ENCODE assay signal across 9 cellular contexts in the genomic region with DNA sequence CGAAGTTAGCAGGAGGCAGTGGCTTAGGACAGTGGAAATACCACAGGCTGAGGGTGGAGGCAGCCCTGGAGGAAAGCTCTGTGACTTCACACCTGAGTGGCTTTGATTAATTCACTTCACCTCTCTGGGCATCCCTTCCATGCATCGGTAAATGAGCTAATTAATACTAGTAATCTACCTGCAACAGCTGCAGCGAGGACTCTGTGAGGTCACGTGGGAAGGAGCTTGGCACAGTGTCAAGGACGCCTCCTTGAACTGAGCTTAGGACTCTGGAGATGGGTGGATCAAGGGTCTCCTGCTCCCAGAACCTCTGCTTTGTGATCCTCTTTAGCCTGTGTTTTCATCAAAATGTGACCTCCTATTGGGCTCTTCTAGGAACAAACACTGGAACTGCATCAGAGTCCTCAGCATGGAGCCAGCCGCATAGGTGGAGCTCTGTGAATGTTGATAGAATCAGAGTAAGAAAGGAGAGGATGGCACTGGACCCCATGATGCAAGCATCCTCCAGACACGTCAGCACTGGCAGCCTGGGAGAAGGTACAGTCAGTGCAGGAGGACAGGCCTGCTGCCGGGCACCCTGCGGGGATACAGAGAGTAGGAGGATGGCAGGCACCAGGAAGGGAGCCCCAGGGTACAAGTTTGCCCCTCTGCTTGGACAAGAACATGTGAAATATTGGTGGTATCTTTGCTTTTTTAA.
DNase-seq lines count a peak whose midpoint lies in the region; ATAC-seq and TF ChIP-seq lines count a peak whose summit lies in the region.
"Had no signal": no experiment of that assay in that cellular context is flagged by ENCODE, and none has a peak within 500 bp of the region (broad histone marks: within the 10 kb centered on the region; RNA-seq: fewer than 3 reads in every experiment).

No MANE protein-coding gene starts in this region.

- H3K4me1 Mint-ChIP-seq in stimulated activated memory B cell treated with anti-CD40 and anti-IgM and Interleukin-4, amounts not matched to agents 10 μg/mL and 1 μg/mL and 100 μg/mL, for 72 hours, result peaks cover 31% of the 10 kb centered on the region
- H3K4me1 Mint-ChIP-seq in activated naive CD8-positive, alpha-beta T cell treated with anti-CD3 and anti-CD28 coated beads, Interleukin-2, amount 50 U/mL, for 24 hours, result no peaks in the 10 kb centered on the region

- peak; percentile 35 for DNase-seq in NCI-H1092 treated with DMSO at 0.1 percent for 48 hours (lab: John Stamatoyannopoulos, UW)
- no peak for DNase-seq in astrocyte of the cerebellum (ENCODE audit: low read depth)
- no peak for DNase-seq in effector CD4-positive, alpha-beta T cell
- DNase-seq in activated gamma-delta T cell (lab: John Stamatoyannopoulos, UW), result no peak
- no peak for DNase-seq in activated naive CD8-positive, alpha-beta T cell treated with anti-CD3 and anti-CD28 coated beads, Interleukin-2, amount 50 U/mL, for 24 hours
- no peak for DNase-seq in HUDEP-2 (lab: John Stamatoyannopoulos, UW; ENCODE audit: unreplicated experiment in 76 of 76)

- peak overlapping the region; percentile 91 for H3K27ac ChIP-seq in layer of hippocampus (ENCODE audit: low read depth, low read length)
- H3K27ac ChIP-seq: PC-9 had no signal

- H3K36me3 Mint-ChIP-seq in stimulated activated memory B cell treated with anti-CD40 and anti-IgM and Interleukin-4, amounts not matched to agents 10 μg/mL and 1 μg/mL and 100 μg/mL, for 72 hours, result peaks cover 8% of the 10 kb centered on the region
- no peaks in the 10 kb centered on the region for H3K36me3 Mint-ChIP-seq in activated naive CD8-positive, alpha-beta T cell treated with anti-CD3 and anti-CD28 coated beads, Interleukin-2, amount 50 U/mL, for 24 hours (ENCODE audit: low read depth)

- H3K27ac Mint-ChIP-seq in stimulated activated memory B cell treated with anti-CD40 and anti-IgM and Interleukin-4, amounts not matched to agents 10 μg/mL and 1 μg/mL and 100 μg/mL, for 72 hours, result peak overlapping the region; percentile 67
- no peak overlapping the region for H3K27ac Mint-ChIP-seq in activated naive CD8-positive, alpha-beta T cell treated with anti-CD3 and anti-CD28 coated beads, Interleukin-2, amount 50 U/mL, for 24 hours

- H3K9me3 Mint-ChIP-seq in stimulated activated memory B cell treated with anti-CD40 and anti-IgM and Interleukin-4, amounts not matched to agents 10 μg/mL and 1 μg/mL and 100 μg/mL, for 72 hours, result no peaks in the 10 kb centered on the region
- no peaks in the 10 kb centered on the region for H3K9me3 Mint-ChIP-seq in activated naive CD8-positive, alpha-beta T cell treated with anti-CD3 and anti-CD28 coated beads, Interleukin-2, amount 50 U/mL, for 24 hours

- in situ Hi-C loops in astrocyte of the cerebellum (cut with HindIII; ENCODE audit: low sequenced_read_pairs), result no loop called here

- H3K4me3 ChIP-seq in astrocyte of the cerebellum (ENCODE audit: low read depth, low read length), result peak overlapping the region; percentile 56
- H3K4me3 ChIP-seq: PC-9 had no signal

- no peak for ATAC-seq in stimulated activated memory B cell treated with anti-CD40 and anti-IgM and Interleukin-4, amounts not matched to agents 10 μg/mL and 1 μg/mL and 100 μg/mL, for 72 hours
- no peak for ATAC-seq in activated naive CD8-positive, alpha-beta T cell treated with anti-CD3 and anti-CD28 coated beads, Interleukin-2, amount 50 U/mL, for 24 hours

- no peaks in the 10 kb centered on the region for H3K27me3 ChIP-seq in layer of hippocampus (ENCODE audit: control insufficient read depth, insufficient read depth, low read length)

- no peak for TF ChIP-seq CTCF in astrocyte of the cerebellum (IDR thresholded peaks at IDR 0.05; ENCODE audit: low read depth, low read length, missing control alignments)

- peak overlapping the region; percentile 65 for H3K4me3 Mint-ChIP-seq in stimulated activated memory B cell treated with anti-CD40 and anti-IgM and Interleukin-4, amounts not matched to agents 10 μg/mL and 1 μg/mL and 100 μg/mL, for 72 hours
- H3K4me3 Mint-ChIP-seq in activated naive CD8-positive, alpha-beta T cell treated with anti-CD3 and anti-CD28 coated beads, Interleukin-2, amount 50 U/mL, for 24 hours, result no peak overlapping the region

- peaks cover 24% of the 10 kb centered on the region for H3K27me3 Mint-ChIP-seq in stimulated activated memory B cell treated with anti-CD40 and anti-IgM and Interleukin-4, amounts not matched to agents 10 μg/mL and 1 μg/mL and 100 μg/mL, for 72 hours
- peaks cover 33% of the 10 kb centered on the region for H3K27me3 Mint-ChIP-seq in activated naive CD8-positive, alpha-beta T cell treated with anti-CD3 and anti-CD28 coated beads, Interleukin-2, amount 50 U/mL, for 24 hours
